Comparison of ENCODE assay signal across 20 cellular contexts in genomic region chr1:58921751-58922150, GRCh38.
DNase-seq lines count a peak whose midpoint lies in the region; ATAC-seq and TF ChIP-seq lines count a peak whose summit lies in the region.
"Had no signal": no experiment of that assay in that cellular context is flagged by ENCODE, and none has a peak within 500 bp of the region (broad histone marks: within the 10 kb centered on the region; RNA-seq: fewer than 3 reads in every experiment).

No MANE protein-coding gene starts in this region.

- no peak for DNase-seq in right cardiac atrium
- no peak for DNase-seq in Right ventricle myocardium inferior (ENCODE audit: missing footprints)
- no peak for DNase-seq in psoas muscle
- DNase-seq in MV-4-11 (lab: John Stamatoyannopoulos, UW), result no peak
- no peak for DNase-seq in COLO668 (lab: John Stamatoyannopoulos, UW; ENCODE audit: unreplicated experiment)
- no peak for DNase-seq in neural progenitor cell (ENCODE audit: low spot score)
- DNase-seq: activated CD4-positive, alpha-beta T cell treated with anti-CD3 and anti-CD28 coated beads, Interleukin-2, amount 50 U/mL, for 4 hours; endodermal cell; NCI-H1694 treated with DMSO at 0.1 percent for 48 hours; NCI-H2227 treated with DMSO at 0.1 percent for 48 hours; NCI-H774; OCI-M1; stimulated activated CD4-positive, alpha-beta T cell treated with anti-CD3 and anti-CD28 coated beads, Interleukin-2, amount 100 ng/mL, for 48 hours had no signal

- no peaks in the 10 kb centered on the region for H3F3A ChIP-seq in neural progenitor cell (ENCODE audit: low read depth)

- H3K4me1 Mint-ChIP-seq in neural progenitor cell, result no peaks in the 10 kb centered on the region

- H3K4me2 ChIP-seq in neural progenitor cell, result no peak overlapping the region
- H3K4me2 ChIP-seq: BLaER1 had no signal

- ATAC-seq in right cardiac atrium (no peak), Right ventricle myocardium inferior (no peak), psoas muscle (no peak), HG02970 (IDR thresholded peaks at IDR 0.05; ENCODE audit: low FRiP score, unreplicated experiment) (no peak)

- no peak overlapping the region for H3K4me3 ChIP-seq in right cardiac atrium (ENCODE audit: low read length)
- H3K4me3 ChIP-seq in esophagus (ENCODE audit: low read depth in 1 of 2, low read length in 2 of 2), result no peak overlapping the region
- no peak overlapping the region for H3K4me3 ChIP-seq in psoas muscle
- H3K4me3 ChIP-seq in neural progenitor cell, result no peak overlapping the region
- H3K4me3 ChIP-seq: BLaER1, lung had no signal

- H3K27me3 Mint-ChIP-seq in neural progenitor cell (ENCODE audit: insufficient read depth, low read depth), result peaks cover 7% of the 10 kb centered on the region
- H3K27me3 Mint-ChIP-seq: stimulated activated naive CD8-positive, alpha-beta T cell treated with anti-CD3 and anti-CD28 coated beads, Interleukin-15, Interleukin-2, amounts not matched to agents 100 ng/mL and 50 ng/mL, for 24 hours had no signal

- no peak overlapping the region for H2AFZ ChIP-seq in neural progenitor cell (replicated peaks)

- H3K36me3 ChIP-seq in esophagus (ENCODE audit: control insufficient read depth in 2 of 2, insufficient read depth in 2 of 2, low read length in 1 of 2) (no peaks in the 10 kb centered on the region), psoas muscle (ENCODE audit: insufficient read depth in 1 of 2, low read depth in 1 of 2) (no peaks in the 10 kb centered on the region), neural progenitor cell (no peaks in the 10 kb centered on the region)
- H3K36me3 ChIP-seq: BLaER1, SJCRH30 had no signal

- no peak overlapping the region for H3K4me3 Mint-ChIP-seq in neural progenitor cell
- H3K4me3 Mint-ChIP-seq: activated naive CD4-positive, alpha-beta T cell treated with anti-CD3 and anti-CD28 coated beads, Interleukin-2, amount 10 ng/mL, durations not matched to agents 7 days and 5 days; endodermal cell; stimulated activated naive CD8-positive, alpha-beta T cell treated with anti-CD3 and anti-CD28 coated beads, Interleukin-15, Interleukin-2, amounts not matched to agents 100 ng/mL and 50 ng/mL, for 24 hours had no signal

- TF ChIP-seq CTCF in psoas muscle (IDR thresholded peaks at IDR 0.05), result no peak
- no peak for TF ChIP-seq CTCF in neural progenitor cell (IDR thresholded peaks at IDR 0.05)

- no peaks in the 10 kb centered on the region for H3K9me3 Mint-ChIP-seq in neural progenitor cell
- H3K9me3 Mint-ChIP-seq: activated naive CD4-positive, alpha-beta T cell treated with anti-CD3 and anti-CD28 coated beads, Interleukin-2, amount 10 ng/mL, durations not matched to agents 7 days and 5 days; endodermal cell; stimulated activated naive CD8-positive, alpha-beta T cell treated with anti-CD3 and anti-CD28 coated beads, Interleukin-15, Interleukin-2, amounts not matched to agents 100 ng/mL and 50 ng/mL, for 24 hours had no signal

- H3K9me3 ChIP-seq in right cardiac atrium (ENCODE audit: control insufficient read depth, low read length) (no peaks in the 10 kb centered on the region), esophagus (ENCODE audit: control insufficient read depth in 2 of 2, insufficient read depth in 1 of 2, low read depth in 1 of 2, low read length in 1 of 2) (no peaks in the 10 kb centered on the region), psoas muscle (no peaks in the 10 kb centered on the region), neural progenitor cell (ENCODE audit: low read depth) (no peaks in the 10 kb centered on the region)
- H3K9me3 ChIP-seq: BLaER1, SJCRH30 had no signal

- H3K4me1 ChIP-seq in right cardiac atrium (ENCODE audit: control insufficient read depth, insufficient read depth, low read length) (no peaks in the 10 kb centered on the region), esophagus (ENCODE audit: control insufficient read depth in 2 of 2, insufficient read depth in 2 of 2, low read length in 1 of 2) (peaks cover 3 to 12% of the 10 kb centered on the region in 2 donors), psoas muscle (peaks cover 8% of the 10 kb centered on the region), neural progenitor cell (peaks cover 1% of the 10 kb centered on the region)
- H3K4me1 ChIP-seq: BLaER1 had no signal

- WGBS in right cardiac atrium, result 88% methylated on average over 2 of the region's 2 CpGs
- 89% methylated on average over 2 of the region's 2 CpGs for WGBS in esophagus, 2 donors
- whole genome bisulfite sequencing in psoas muscle, 3 donors, result 93 to 100% (median 95%) methylated on average over 2 of the region's 2 CpGs

- H3K36me3 Mint-ChIP-seq in neural progenitor cell, result no peaks in the 10 kb centered on the region
- H3K36me3 Mint-ChIP-seq: activated naive CD4-positive, alpha-beta T cell treated with anti-CD3 and anti-CD28 coated beads, Interleukin-2, amount 10 ng/mL, durations not matched to agents 7 days and 5 days had no signal

- no peak overlapping the region for H3K27ac Mint-ChIP-seq in neural progenitor cell
- H3K27ac Mint-ChIP-seq: endodermal cell; stimulated activated naive CD8-positive, alpha-beta T cell treated with anti-CD3 and anti-CD28 coated beads, Interleukin-15, Interleukin-2, amounts not matched to agents 100 ng/mL and 50 ng/mL, for 24 hours had no signal

- intact Hi-C loops in right cardiac atrium (cut with DNase I) (no loop called here), Right ventricle myocardium inferior (cut with DNase I) (loop anchor here (1.0 kb wide), 1 partner anchor 18 kb away; no protein-coding TSS in a partner anchor), psoas muscle (cut with DNase I) (no loop called here)

- no peaks in the 10 kb centered on the region for H4K20me1 ChIP-seq in neural progenitor cell (ENCODE audit: low read depth)
- H4K20me1 ChIP-seq: BLaER1 had no signal

- no peaks in the 10 kb centered on the region for H3K79me2 ChIP-seq in neural progenitor cell (ENCODE audit: low read depth)

- peak overlapping the region; percentile 13 for H3K27ac ChIP-seq in right cardiac atrium (ENCODE audit: low read length)
- peak overlapping the region; percentile 57 to 71 for H3K27ac ChIP-seq in esophagus (ENCODE audit: low read depth in 2 of 2, low read length in 1 of 2)
- peak overlapping the region; percentile 19 for H3K27ac ChIP-seq in psoas muscle
- H3K27ac ChIP-seq in neural progenitor cell, result no peak overlapping the region
- H3K27ac ChIP-seq: BLaER1 had no signal

- H3K27me3 ChIP-seq in right cardiac atrium (ENCODE audit: control insufficient read depth, insufficient read depth) (no peaks in the 10 kb centered on the region), esophagus (ENCODE audit: control insufficient read depth in 1 of 2, insufficient read depth in 2 of 2, low read length in 2 of 2) (no peaks in the 10 kb centered on the region), psoas muscle (ENCODE audit: insufficient read depth in 3 of 3, low read length in 2 of 3) (no peaks in the 10 kb centered on the region), neural progenitor cell (no peaks in the 10 kb centered on the region)
- H3K27me3 ChIP-seq: BLaER1, SJCRH30 had no signal

- no peak overlapping the region for H3K9ac ChIP-seq in neural progenitor cell
- H3K9ac ChIP-seq: BLaER1 had no signal
